ENCODE assay signal across 39 cellular contexts in genomic region chr7:71990138-71990462, GRCh38.
"Had no signal": no experiment of that assay in that cellular context is flagged by ENCODE, and none has a peak within 500 bp of the region (broad histone marks: within the 10 kb centered on the region; RNA-seq: fewer than 3 reads in every experiment).

No MANE protein-coding gene starts in this region.

- H3K27ac Mint-ChIP-seq: activated naive CD4-positive, alpha-beta T cell treated with anti-CD3 and anti-CD28 coated beads for 36 hours; activated naive CD4-positive, alpha-beta T cell treated with anti-CD3 and anti-CD28 coated beads, Interleukin-2, amount 10 ng/mL, durations not matched to agents 7 days and 5 days; activated naive CD4-positive, alpha-beta T cell treated with anti-CD3 and anti-CD28 coated beads, Interleukin-2, amount 50 U/mL, for 24 hours; activated naive CD4-positive, alpha-beta T cell treated with anti-CD3 and anti-CD28 coated beads, Interleukin-2, amount 50 U/mL, for 72 hours; activated naive CD8-positive, alpha-beta T cell; activated naive CD8-positive, alpha-beta T cell treated with anti-CD3 and anti-CD28 coated beads for 36 hours; activated naive CD8-positive, alpha-beta T cell treated with anti-CD3 and anti-CD28 coated beads, Interleukin-2, amount 10 ng/mL, durations not matched to agents 7 days and 5 days; activated naive CD8-positive, alpha-beta T cell treated with anti-CD3 and anti-CD28 coated beads, Interleukin-2, amount 50 U/mL, for 24 hours; activated T-cell treated with anti-CD3 and anti-CD28 coated beads, Interleukin-2, amount 50 U/mL, for 24 hours; activated T-cell treated with anti-CD3 and anti-CD28 coated beads, Interleukin-2, amount 50 U/mL, for 72 hours; activated T-helper 1 cell treated with anti-CD3 and anti-CD28 coated beads, Interleukin-12 subunit alpha, Interleukin-12 subunit beta, Interleukin-2, Interleukin-4 antibody, amounts not matched to agents 30 ng/mL and 10 ng/mL and 1 ng/mL, durations not matched to agents 14 hours and 24 hours and 36 hours; activated T-helper 17 cell treated with anti-CD3 and anti-CD28 coated beads, Interleukin-2, amount 50 U/mL, for 72 hours; activated T-helper 2 cell treated with anti-CD3 and anti-CD28 coated beads, Interferon-gamma antibody, Interleukin-2, Interleukin-4, amounts not matched to agents 10 μg/mL and 5 μg/mL and 100 μg/mL, durations not matched to agents 14 hours and 24 hours and 36 hours; brain had no signal

- FAIRE-seq: astrocyte, bronchial epithelial cell had no signal

- H3K9me3 ChIP-seq: adrenal gland, ascending aorta, body of pancreas, breast epithelium had no signal

- H3K27ac ChIP-seq: adrenal gland, ascending aorta, body of pancreas, brain microvascular endothelial cell, breast epithelium, cardiac muscle cell had no signal

- H3K4me1 ChIP-seq: adrenal gland, ascending aorta, body of pancreas, breast epithelium had no signal

- H3K4me1 Mint-ChIP-seq: activated naive CD4-positive, alpha-beta T cell treated with anti-CD3 and anti-CD28 coated beads, Interleukin-2, amount 10 ng/mL, durations not matched to agents 7 days and 5 days; activated naive CD4-positive, alpha-beta T cell treated with anti-CD3 and anti-CD28 coated beads, Interleukin-2, amount 50 U/mL, for 24 hours; activated naive CD8-positive, alpha-beta T cell treated with anti-CD3 and anti-CD28 coated beads for 36 hours; activated naive CD8-positive, alpha-beta T cell treated with anti-CD3 and anti-CD28 coated beads, Interleukin-2, amount 10 ng/mL, durations not matched to agents 7 days and 5 days; activated naive CD8-positive, alpha-beta T cell treated with anti-CD3 and anti-CD28 coated beads, Interleukin-2, amount 50 U/mL, for 24 hours; activated T-helper 17 cell treated with anti-CD3 and anti-CD28 coated beads, Interleukin-2, amount 50 U/mL, for 72 hours; central memory CD8-positive, alpha-beta T cell had no signal

- H3K27me3 Mint-ChIP-seq: activated naive CD4-positive, alpha-beta T cell treated with anti-CD3 and anti-CD28 coated beads, Interleukin-2, amount 10 ng/mL, durations not matched to agents 7 days and 5 days; activated naive CD8-positive, alpha-beta T cell; activated naive CD8-positive, alpha-beta T cell treated with anti-CD3 and anti-CD28 coated beads for 36 hours; activated naive CD8-positive, alpha-beta T cell treated with anti-CD3 and anti-CD28 coated beads, Interleukin-2, amount 10 ng/mL, durations not matched to agents 7 days and 5 days; activated naive CD8-positive, alpha-beta T cell treated with anti-CD3 and anti-CD28 coated beads, Interleukin-2, amount 50 U/mL, for 24 hours; activated T-helper 17 cell treated with anti-CD3 and anti-CD28 coated beads, Interleukin-2, amount 50 U/mL, for 72 hours; central memory CD8-positive, alpha-beta T cell had no signal

- H3K36me3 ChIP-seq: adrenal gland, ascending aorta, brain microvascular endothelial cell, breast epithelium, cardiac muscle cell had no signal

- H3K4me3 ChIP-seq: adrenal gland, ascending aorta, body of pancreas, breast epithelium, cardiac muscle cell had no signal

- ATAC-seq: activated naive CD4-positive, alpha-beta T cell treated with anti-CD3 and anti-CD28 coated beads, Interleukin-2, amount 50 U/mL, for 72 hours; activated naive CD8-positive, alpha-beta T cell treated with anti-CD3 and anti-CD28 coated beads, Interleukin-2, amount 50 U/mL, for 24 hours; activated T-cell treated with anti-CD3 and anti-CD28 coated beads, Interleukin-2, amount 50 U/mL, for 4 hours; activated T-cell treated with anti-CD3 and anti-CD28 coated beads, Interleukin-2, amount 50 U/mL, for 72 hours; activated T-helper 17 cell treated with anti-CD3 and anti-CD28 coated beads, Interleukin-2, amount 50 U/mL, for 72 hours; body of pancreas had no signal

- H3K36me3 Mint-ChIP-seq: activated naive CD4-positive, alpha-beta T cell treated with anti-CD3 and anti-CD28 coated beads, Interleukin-2, amount 10 ng/mL, durations not matched to agents 7 days and 5 days; activated naive CD4-positive, alpha-beta T cell treated with anti-CD3 and anti-CD28 coated beads, Interleukin-2, amount 50 U/mL, for 24 hours; activated naive CD8-positive, alpha-beta T cell; activated naive CD8-positive, alpha-beta T cell treated with anti-CD3 and anti-CD28 coated beads for 36 hours; activated naive CD8-positive, alpha-beta T cell treated with anti-CD3 and anti-CD28 coated beads, Interleukin-2, amount 10 ng/mL, durations not matched to agents 7 days and 5 days; brain had no signal

- H3K4me3 Mint-ChIP-seq: activated naive CD4-positive, alpha-beta T cell treated with anti-CD3 and anti-CD28 coated beads for 36 hours; activated naive CD4-positive, alpha-beta T cell treated with anti-CD3 and anti-CD28 coated beads, Interleukin-2, amount 10 ng/mL, durations not matched to agents 7 days and 5 days; activated naive CD4-positive, alpha-beta T cell treated with anti-CD3 and anti-CD28 coated beads, Interleukin-2, amount 50 U/mL, for 24 hours; activated naive CD8-positive, alpha-beta T cell; activated naive CD8-positive, alpha-beta T cell treated with anti-CD3 and anti-CD28 coated beads for 36 hours; activated naive CD8-positive, alpha-beta T cell treated with anti-CD3 and anti-CD28 coated beads, Interleukin-2, amount 10 ng/mL, durations not matched to agents 7 days and 5 days; activated naive CD8-positive, alpha-beta T cell treated with anti-CD3 and anti-CD28 coated beads, Interleukin-2, amount 50 U/mL, for 24 hours; activated T-cell treated with anti-CD3 and anti-CD28 coated beads, Interleukin-2, amount 50 U/mL, for 24 hours; activated T-cell treated with anti-CD3 and anti-CD28 coated beads, Interleukin-2, amount 50 U/mL, for 4 hours; activated T-cell treated with anti-CD3 and anti-CD28 coated beads, Interleukin-2, amount 50 U/mL, for 72 hours; activated T-helper 1 cell treated with anti-CD3 and anti-CD28 coated beads, Interleukin-12 subunit alpha, Interleukin-12 subunit beta, Interleukin-2, Interleukin-4 antibody, amounts not matched to agents 30 ng/mL and 10 ng/mL and 1 ng/mL, durations not matched to agents 14 hours and 24 hours and 36 hours; activated T-helper 17 cell treated with anti-CD3 and anti-CD28 coated beads, Interleukin-2, amount 50 U/mL, for 72 hours; brain; central memory CD8-positive, alpha-beta T cell had no signal

- H3K9me3 Mint-ChIP-seq: activated naive CD4-positive, alpha-beta T cell treated with anti-CD3 and anti-CD28 coated beads, Interleukin-2, amount 50 U/mL, for 24 hours had no signal

- DNase-seq: activated effector memory CD4-positive, alpha-beta T cell treated with anti-CD3 and anti-CD28 coated beads, Interleukin-2, amount 50 U/mL, for 16 hours; activated effector memory CD4-positive, alpha-beta T cell treated with Interleukin-2 at 50 U/mL for 16 hours; activated gamma-delta T cell; activated gamma-delta T cell treated with Interleukin-2 at 50 U/mL for 16 hours; activated naive CD4-positive, alpha-beta T cell; activated naive CD4-positive, alpha-beta T cell treated with anti-CD3 and anti-CD28 coated beads for 36 hours; activated naive CD4-positive, alpha-beta T cell treated with anti-CD3 and anti-CD28 coated beads, Interleukin-2, amount 10 ng/mL, durations not matched to agents 7 days and 5 days; activated naive CD4-positive, alpha-beta T cell treated with anti-CD3 and anti-CD28 coated beads, Interleukin-2, amount 50 U/mL, for 16 hours; activated naive CD8-positive, alpha-beta T cell treated with anti-CD3 and anti-CD28 coated beads for 36 hours; activated naive CD8-positive, alpha-beta T cell treated with anti-CD3 and anti-CD28 coated beads, Interleukin-2, amount 10 ng/mL, durations not matched to agents 7 days and 5 days; activated naive CD8-positive, alpha-beta T cell treated with anti-CD3 and anti-CD28 coated beads, Interleukin-2, amount 50 U/mL, for 24 hours; activated T-cell treated with anti-CD3 and anti-CD28 coated beads, Interleukin-2, amount 50 U/mL, for 1 hour; activated T-cell treated with anti-CD3 and anti-CD28 coated beads, Interleukin-2, amount 50 U/mL, for 24 hours; activated T-cell treated with anti-CD3 and anti-CD28 coated beads, Interleukin-2, amount 50 U/mL, for 4 hours; activated T-cell treated with anti-CD3 and anti-CD28 coated beads, Interleukin-2, amount 50 U/mL, for 48 hours; activated T-cell treated with anti-CD3 and anti-CD28 coated beads, Interleukin-2, amount 50 U/mL, for 72 hours; amniotic stem cell; amygdala; anterior cingulate cortex; aorta; body of pancreas; brain microvascular endothelial cell; caudate nucleus; central memory CD4-positive, alpha-beta T cell; cerebellar nuclear complex had no signal

- H3K27me3 ChIP-seq: adrenal gland, ascending aorta, body of pancreas, brain microvascular endothelial cell, breast epithelium, cardiac muscle cell had no signal
